In the genomic region with DNA sequence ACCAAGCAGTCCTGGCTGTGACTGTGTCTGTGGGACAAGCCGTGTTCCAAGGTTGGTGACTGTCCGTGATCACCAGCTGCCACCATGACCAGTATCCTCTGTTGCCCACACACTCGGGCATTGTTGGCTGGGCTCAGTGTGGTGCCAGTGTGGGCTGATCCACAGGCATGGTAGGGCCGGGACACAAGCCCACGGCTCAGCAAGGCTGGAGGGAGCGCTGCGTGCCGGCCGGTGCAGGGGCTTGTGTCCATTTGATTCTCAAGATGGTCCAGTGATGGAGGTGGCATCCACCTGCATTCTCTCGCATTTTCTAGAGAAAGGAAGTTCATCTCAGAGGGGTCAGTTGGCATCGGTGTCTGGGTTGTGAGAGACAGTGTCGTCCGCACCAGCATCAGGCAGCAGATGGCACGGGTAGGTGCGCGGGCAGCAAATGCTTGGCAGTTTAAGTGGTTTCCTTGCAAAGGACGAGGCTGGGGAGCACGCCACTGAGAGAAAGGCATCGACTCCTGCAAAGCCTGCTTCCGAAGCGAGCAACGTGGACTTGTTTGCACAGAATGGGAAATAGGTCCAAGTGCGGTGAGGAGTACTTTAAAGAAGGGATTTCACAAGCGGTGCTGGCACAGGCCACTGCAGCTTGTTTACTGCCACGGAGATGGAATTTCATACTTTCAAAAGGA, we compare ENCODE assay signal across 1 cellular context.
TF ChIP-seq lines count a peak whose summit lies in the region.

No MANE protein-coding gene starts in this region.

TF ChIP-seq in HepG2, 621 proteins besides CTCF, POLR2A, EP300 and RAD21 (continued from another document):
- TF ChIP-seq, protein P1, sequence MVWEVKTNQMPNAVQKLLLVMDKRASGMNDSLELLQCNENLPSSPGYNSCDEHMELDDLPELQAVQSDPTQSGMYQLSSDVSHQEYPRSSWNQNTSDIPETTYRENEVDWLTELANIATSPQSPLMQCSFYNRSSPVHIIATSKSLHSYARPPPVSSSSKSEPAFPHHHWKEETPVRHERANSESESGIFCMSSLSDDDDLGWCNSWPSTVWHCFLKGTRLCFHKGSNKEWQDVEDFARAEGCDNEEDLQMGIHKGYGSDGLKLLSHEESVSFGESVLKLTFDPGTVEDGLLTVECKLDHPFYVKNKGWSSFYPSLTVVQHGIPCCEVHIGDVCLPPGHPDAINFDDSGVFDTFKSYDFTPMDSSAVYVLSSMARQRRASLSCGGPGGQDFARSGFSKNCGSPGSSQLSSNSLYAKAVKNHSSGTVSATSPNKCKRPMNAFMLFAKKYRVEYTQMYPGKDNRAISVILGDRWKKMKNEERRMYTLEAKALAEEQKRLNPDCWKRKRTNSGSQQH (CRISPR knock-in tag; IDR thresholded peaks at IDR 0.05; ENCODE audit: low read depth): no peak
- TF ChIP-seq HNRNPLL (IDR thresholded peaks at IDR 0.05; ENCODE audit: low read depth, low read length, poor library complexity, severe bottlenecking) (no peak), ZNF569 (CRISPR knock-in tag; IDR thresholded peaks at IDR 0.05; ENCODE audit: borderline replicate concordance) (no peak), ZNF205 (CRISPR knock-in tag; IDR thresholded peaks at IDR 0.05) (0 out of 2 replicates have a peak, but pooled peaks have one; percentile 32), ZSCAN29 (CRISPR knock-in tag; conservative IDR thresholded peaks at IDR 0.05) (no peak), KLF9 (CRISPR knock-in tag; IDR thresholded peaks at IDR 0.05; ENCODE audit: low read depth) (no peak), ZFP90 (CRISPR knock-in tag; IDR thresholded peaks at IDR 0.05; ENCODE audit: borderline replicate concordance) (no peak), ZNF777 (CRISPR knock-in tag; IDR thresholded peaks at IDR 0.05) (no peak), ZNF143 (CRISPR knock-in tag; IDR thresholded peaks at IDR 0.05) (no peak), REPIN1 (CRISPR knock-in tag; IDR thresholded peaks at IDR 0.05; ENCODE audit: borderline replicate concordance, low read depth) (no peak), ZNF331 (CRISPR knock-in tag; IDR thresholded peaks at IDR 0.05) (no peak), ZBTB42 (CRISPR knock-in tag; IDR thresholded peaks at IDR 0.05) (no peak), CEBPB (IDR thresholded peaks at IDR 0.05; ENCODE audit: borderline replicate concordance, low read depth, low read length) (peak; percentile 75), FOXO1 (CRISPR knock-in tag; IDR thresholded peaks at IDR 0.05) (peak; percentile 49; the same call in 1 of the 2 replicates), HNRNPL (IDR thresholded peaks at IDR 0.05; ENCODE audit: low read depth, low read length) (peak; percentile 53; the same call in 1 of the 2 replicates), MEIS1 (CRISPR knock-in tag; IDR thresholded peaks at IDR 0.05; ENCODE audit: borderline replicate concordance) (no peak), ZSCAN12 (CRISPR knock-in tag; IDR thresholded peaks at IDR 0.05) (no peak), NRL (CRISPR knock-in tag; IDR thresholded peaks at IDR 0.05; ENCODE audit: borderline replicate concordance) (no peak), CBX1 (IDR thresholded peaks at IDR 0.05; ENCODE audit: low read depth) (no peak), FOXA3 (CRISPR knock-in tag; IDR thresholded peaks at IDR 0.05) (peak; percentile 72), ZNF121 (CRISPR knock-in tag; IDR thresholded peaks at IDR 0.05) (no peak), GPN1 (CRISPR knock-in tag; IDR thresholded peaks at IDR 0.05; ENCODE audit: borderline replicate concordance) (no peak), ZNF660 (CRISPR knock-in tag; IDR thresholded peaks at IDR 0.05; ENCODE audit: borderline replicate concordance, low read depth) (no peak), ZNF501 (CRISPR knock-in tag; IDR thresholded peaks at IDR 0.05) (peak; percentile 66), ZFP36 (IDR thresholded peaks at IDR 0.05; ENCODE audit: borderline replicate concordance, low read depth, low read length, partially characterized antibody) (no peak), ZNF441 (CRISPR knock-in tag; IDR thresholded peaks at IDR 0.05; ENCODE audit: borderline replicate concordance) (no peak; the same call in 1 of the 2 replicates)
- TF ChIP-seq, protein P2, sequence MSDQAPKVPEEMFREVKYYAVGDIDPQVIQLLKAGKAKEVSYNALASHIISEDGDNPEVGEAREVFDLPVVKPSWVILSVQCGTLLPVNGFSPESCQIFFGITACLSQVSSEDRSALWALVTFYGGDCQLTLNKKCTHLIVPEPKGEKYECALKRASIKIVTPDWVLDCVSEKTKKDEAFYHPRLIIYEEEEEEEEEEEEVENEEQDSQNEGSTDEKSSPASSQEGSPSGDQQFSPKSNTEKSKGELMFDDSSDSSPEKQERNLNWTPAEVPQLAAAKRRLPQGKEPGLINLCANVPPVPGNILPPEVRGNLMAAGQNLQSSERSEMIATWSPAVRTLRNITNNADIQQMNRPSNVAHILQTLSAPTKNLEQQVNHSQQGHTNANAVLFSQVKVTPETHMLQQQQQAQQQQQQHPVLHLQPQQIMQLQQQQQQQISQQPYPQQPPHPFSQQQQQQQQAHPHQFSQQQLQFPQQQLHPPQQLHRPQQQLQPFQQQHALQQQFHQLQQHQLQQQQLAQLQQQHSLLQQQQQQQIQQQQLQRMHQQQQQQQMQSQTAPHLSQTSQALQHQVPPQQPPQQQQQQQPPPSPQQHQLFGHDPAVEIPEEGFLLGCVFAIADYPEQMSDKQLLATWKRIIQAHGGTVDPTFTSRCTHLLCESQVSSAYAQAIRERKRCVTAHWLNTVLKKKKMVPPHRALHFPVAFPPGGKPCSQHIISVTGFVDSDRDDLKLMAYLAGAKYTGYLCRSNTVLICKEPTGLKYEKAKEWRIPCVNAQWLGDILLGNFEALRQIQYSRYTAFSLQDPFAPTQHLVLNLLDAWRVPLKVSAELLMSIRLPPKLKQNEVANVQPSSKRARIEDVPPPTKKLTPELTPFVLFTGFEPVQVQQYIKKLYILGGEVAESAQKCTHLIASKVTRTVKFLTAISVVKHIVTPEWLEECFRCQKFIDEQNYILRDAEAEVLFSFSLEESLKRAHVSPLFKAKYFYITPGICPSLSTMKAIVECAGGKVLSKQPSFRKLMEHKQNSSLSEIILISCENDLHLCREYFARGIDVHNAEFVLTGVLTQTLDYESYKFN (CRISPR knock-in tag; conservative IDR thresholded peaks at IDR 0.05): no peak
- TF ChIP-seq, protein P3, sequence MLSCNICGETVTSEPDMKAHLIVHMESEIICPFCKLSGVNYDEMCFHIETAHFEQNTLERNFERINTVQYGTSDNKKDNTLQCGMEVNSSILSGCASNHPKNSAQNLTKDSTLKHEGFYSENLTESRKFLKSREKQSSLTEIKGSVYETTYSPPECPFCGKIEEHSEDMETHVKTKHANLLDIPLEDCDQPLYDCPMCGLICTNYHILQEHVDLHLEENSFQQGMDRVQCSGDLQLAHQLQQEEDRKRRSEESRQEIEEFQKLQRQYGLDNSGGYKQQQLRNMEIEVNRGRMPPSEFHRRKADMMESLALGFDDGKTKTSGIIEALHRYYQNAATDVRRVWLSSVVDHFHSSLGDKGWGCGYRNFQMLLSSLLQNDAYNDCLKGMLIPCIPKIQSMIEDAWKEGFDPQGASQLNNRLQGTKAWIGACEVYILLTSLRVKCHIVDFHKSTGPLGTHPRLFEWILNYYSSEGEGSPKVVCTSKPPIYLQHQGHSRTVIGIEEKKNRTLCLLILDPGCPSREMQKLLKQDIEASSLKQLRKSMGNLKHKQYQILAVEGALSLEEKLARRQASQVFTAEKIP (CRISPR knock-in tag; IDR thresholded peaks at IDR 0.05; ENCODE audit: borderline replicate concordance): no peak
- TF ChIP-seq, protein P4, sequence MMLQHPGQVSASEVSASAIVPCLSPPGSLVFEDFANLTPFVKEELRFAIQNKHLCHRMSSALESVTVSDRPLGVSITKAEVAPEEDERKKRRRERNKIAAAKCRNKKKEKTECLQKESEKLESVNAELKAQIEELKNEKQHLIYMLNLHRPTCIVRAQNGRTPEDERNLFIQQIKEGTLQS (CRISPR knock-in tag; IDR thresholded peaks at IDR 0.05): no peak
- TF ChIP-seq, protein P5, sequence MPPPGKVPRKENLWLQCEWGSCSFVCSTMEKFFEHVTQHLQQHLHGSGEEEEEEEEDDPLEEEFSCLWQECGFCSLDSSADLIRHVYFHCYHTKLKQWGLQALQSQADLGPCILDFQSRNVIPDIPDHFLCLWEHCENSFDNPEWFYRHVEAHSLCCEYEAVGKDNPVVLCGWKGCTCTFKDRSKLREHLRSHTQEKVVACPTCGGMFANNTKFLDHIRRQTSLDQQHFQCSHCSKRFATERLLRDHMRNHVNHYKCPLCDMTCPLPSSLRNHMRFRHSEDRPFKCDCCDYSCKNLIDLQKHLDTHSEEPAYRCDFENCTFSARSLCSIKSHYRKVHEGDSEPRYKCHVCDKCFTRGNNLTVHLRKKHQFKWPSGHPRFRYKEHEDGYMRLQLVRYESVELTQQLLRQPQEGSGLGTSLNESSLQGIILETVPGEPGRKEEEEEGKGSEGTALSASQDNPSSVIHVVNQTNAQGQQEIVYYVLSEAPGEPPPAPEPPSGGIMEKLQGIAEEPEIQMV (CRISPR knock-in tag; IDR thresholded peaks at IDR 0.05; ENCODE audit: low read depth): no peak
- TF ChIP-seq, protein P6, sequence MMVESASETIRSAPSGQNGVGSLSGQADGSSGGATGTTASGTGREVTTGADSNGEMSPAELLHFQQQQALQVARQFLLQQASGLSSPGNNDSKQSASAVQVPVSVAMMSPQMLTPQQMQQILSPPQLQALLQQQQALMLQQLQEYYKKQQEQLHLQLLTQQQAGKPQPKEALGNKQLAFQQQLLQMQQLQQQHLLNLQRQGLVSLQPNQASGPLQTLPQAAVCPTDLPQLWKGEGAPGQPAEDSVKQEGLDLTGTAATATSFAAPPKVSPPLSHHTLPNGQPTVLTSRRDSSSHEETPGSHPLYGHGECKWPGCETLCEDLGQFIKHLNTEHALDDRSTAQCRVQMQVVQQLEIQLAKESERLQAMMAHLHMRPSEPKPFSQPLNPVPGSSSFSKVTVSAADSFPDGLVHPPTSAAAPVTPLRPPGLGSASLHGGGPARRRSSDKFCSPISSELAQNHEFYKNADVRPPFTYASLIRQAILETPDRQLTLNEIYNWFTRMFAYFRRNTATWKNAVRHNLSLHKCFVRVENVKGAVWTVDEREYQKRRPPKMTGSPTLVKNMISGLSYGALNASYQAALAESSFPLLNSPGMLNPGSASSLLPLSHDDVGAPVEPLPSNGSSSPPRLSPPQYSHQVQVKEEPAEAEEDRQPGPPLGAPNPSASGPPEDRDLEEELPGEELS (CRISPR knock-in tag; IDR thresholded peaks at IDR 0.05): no peak
